Comparison of ENCODE assay signal across 11 cellular contexts in the genomic region with DNA sequence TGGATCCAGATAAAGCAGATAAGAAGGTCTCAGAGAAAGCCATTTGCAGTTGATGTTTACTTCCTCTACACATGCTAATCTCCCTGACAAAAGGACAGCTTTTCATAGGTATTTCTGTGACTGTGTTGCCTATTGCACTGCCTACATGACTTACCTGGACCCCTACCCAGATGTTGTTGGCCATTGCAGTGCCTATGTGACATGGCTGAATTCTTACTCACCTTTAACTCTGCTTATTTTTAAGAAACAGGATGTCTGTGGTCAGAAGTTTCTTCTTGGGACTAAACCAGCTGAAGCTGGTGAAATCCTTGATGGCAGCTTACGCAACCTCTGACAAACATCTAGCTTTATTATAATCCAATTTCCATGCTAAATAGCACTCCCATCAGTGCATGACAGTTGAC. TPM values are rescaled to one million over a fixed set of nuclear protein-coding genes. Genes with fewer than 3 reads are reported as not detected.
DNase-seq lines count a peak whose midpoint lies in the region; ATAC-seq and TF ChIP-seq lines count a peak whose summit lies in the region.
"Not testable (repeated sequence)": the region's sequence is repeated elsewhere in the genome, so short reads cannot be mapped to it uniquely, and the experiment has no call there.
"Had no signal": no experiment of that assay in that cellular context is flagged by ENCODE, and none has a peak within 500 bp of the region (broad histone marks: within the 10 kb centered on the region; RNA-seq: fewer than 3 reads in every experiment).

No MANE protein-coding gene starts in this region.

- H3K4me1 Mint-ChIP-seq in CD8-positive, alpha-beta T cell (ENCODE audit: low read depth): peaks cover 14% of the 10 kb centered on the region
- H3K4me1 Mint-ChIP-seq in activated CD4-positive, alpha-beta T cell treated with anti-CD3 and anti-CD28 coated beads for 36 hours: peaks cover 12% of the 10 kb centered on the region
- H3K4me1 Mint-ChIP-seq in activated T-helper 17 cell treated with anti-CD3 and anti-CD28 coated beads, Interleukin-2, amount 50 U/mL, for 72 hours; central memory CD8-positive, alpha-beta T cell; naive B cell; stimulated activated naive CD8-positive, alpha-beta T cell treated with anti-CD3 and anti-CD28 coated beads, Interleukin-15, amount 100 ng/mL, for 72 hours: not testable (repeated sequence)

- POLR2A ChIA-PET in CD8-positive, alpha-beta T cell (lab: Charles Lee); activated CD4-positive, alpha-beta T cell treated with anti-CD3 and anti-CD28 coated beads for 36 hours (lab: Charles Lee): not testable (repeated sequence)

- H3K4me3 Mint-ChIP-seq in CD8-positive, alpha-beta T cell: peak overlapping the region; percentile 53
- not testable (repeated sequence) for H3K4me3 Mint-ChIP-seq in activated CD4-positive, alpha-beta T cell treated with anti-CD3 and anti-CD28 coated beads for 36 hours; activated T-helper 17 cell treated with anti-CD3 and anti-CD28 coated beads, Interleukin-2, amount 50 U/mL, for 72 hours; central memory CD8-positive, alpha-beta T cell; naive B cell; stimulated activated naive CD8-positive, alpha-beta T cell treated with anti-CD3 and anti-CD28 coated beads, Interleukin-15, amount 100 ng/mL, for 72 hours

- CTCF ChIA-PET in CD8-positive, alpha-beta T cell (lab: Charles Lee); activated CD4-positive, alpha-beta T cell treated with anti-CD3 and anti-CD28 coated beads for 36 hours (lab: Charles Lee): not testable (repeated sequence)

- H3K36me3 Mint-ChIP-seq in CD8-positive, alpha-beta T cell; activated CD4-positive, alpha-beta T cell treated with anti-CD3 and anti-CD28 coated beads for 36 hours (ENCODE audit: low read depth); activated T-helper 17 cell treated with anti-CD3 and anti-CD28 coated beads, Interleukin-2, amount 50 U/mL, for 72 hours (ENCODE audit: low read depth); central memory CD8-positive, alpha-beta T cell (ENCODE audit: insufficient read depth); naive B cell: not testable (repeated sequence)

- peak in 1 of 7 experiments; percentile 37 for DNase-seq in CD8-positive, alpha-beta T cell
- DNase-seq in NCI-H82 (lab: John Stamatoyannopoulos, UW): peak; percentile 62
- DNase-seq in SIG-M5 treated with dmso at 0.1 percent for 504 hours (lab: John Stamatoyannopoulos, UW; ENCODE audit: unreplicated experiment): peak; percentile 56
- peak; percentile 36 for DNase-seq in activated CD4-positive, alpha-beta T cell treated with anti-CD3 and anti-CD28 coated beads for 36 hours
- not testable (repeated sequence) for DNase-seq in central memory CD8-positive, alpha-beta T cell (ENCODE audit: low spot score in 2 of 2); naive B cell
- DNase-seq in stimulated activated naive CD8-positive, alpha-beta T cell treated with anti-CD3 and anti-CD28 coated beads, Interleukin-15, amount 100 ng/mL, for 72 hours: peak in 1 of 2 donors; percentile 35

- H3K4me1 ChIP-seq in CD8-positive, alpha-beta T cell (ENCODE audit: insufficient read depth, low read length): not testable (repeated sequence)

- H3K4me3 ChIP-seq in CD8-positive, alpha-beta T cell (ENCODE audit: low read depth, low read length): not testable (repeated sequence)

- peak overlapping the region; percentile 45 for H3K27ac ChIP-seq in CD8-positive, alpha-beta T cell (ENCODE audit: low read depth, low read length)

- intact Hi-C loops in CD8-positive, alpha-beta T cell (cut with DNase I, micrococcal nuclease); activated CD4-positive, alpha-beta T cell treated with anti-CD3 and anti-CD28 coated beads for 36 hours (cut with DNase I, micrococcal nuclease): not testable (repeated sequence)

- H3K27me3 Mint-ChIP-seq in CD8-positive, alpha-beta T cell (ENCODE audit: low read depth); activated CD4-positive, alpha-beta T cell treated with anti-CD3 and anti-CD28 coated beads for 36 hours; activated T-helper 17 cell treated with anti-CD3 and anti-CD28 coated beads, Interleukin-2, amount 50 U/mL, for 72 hours; central memory CD8-positive, alpha-beta T cell; naive B cell; stimulated activated naive CD8-positive, alpha-beta T cell treated with anti-CD3 and anti-CD28 coated beads, Interleukin-15, amount 100 ng/mL, for 72 hours: not testable (repeated sequence)

- H3K27me3 ChIP-seq in CD8-positive, alpha-beta T cell (ENCODE audit: insufficient read depth, low read length): not testable (repeated sequence)

- TF ChIP-seq CTCF in CD8-positive, alpha-beta T cell (IDR thresholded peaks at IDR 0.05): not testable (repeated sequence)

- peak; percentile 73 for ATAC-seq in CD8-positive, alpha-beta T cell
- peak; percentile 85 for ATAC-seq in activated CD4-positive, alpha-beta T cell treated with anti-CD3 and anti-CD28 coated beads for 36 hours
- ATAC-seq in activated T-helper 17 cell treated with anti-CD3 and anti-CD28 coated beads, Interleukin-2, amount 50 U/mL, for 72 hours (replicated peaks): peak; percentile 94
- ATAC-seq in central memory CD8-positive, alpha-beta T cell (replicated peaks; ENCODE audit: extremely low read depth, poor library complexity, severe bottlenecking): peak; percentile 70
- ATAC-seq in naive B cell (ENCODE audit: low read depth in 2 of 2): peak; percentile 27 to 35
- peak; percentile 95 for ATAC-seq in stimulated activated naive CD8-positive, alpha-beta T cell treated with anti-CD3 and anti-CD28 coated beads, Interleukin-15, amount 100 ng/mL, for 72 hours

- H3K27ac Mint-ChIP-seq in CD8-positive, alpha-beta T cell: peak overlapping the region; percentile 86
- peak overlapping the region; percentile 63 for H3K27ac Mint-ChIP-seq in activated CD4-positive, alpha-beta T cell treated with anti-CD3 and anti-CD28 coated beads for 36 hours
- H3K27ac Mint-ChIP-seq in activated T-helper 17 cell treated with anti-CD3 and anti-CD28 coated beads, Interleukin-2, amount 50 U/mL, for 72 hours; central memory CD8-positive, alpha-beta T cell (ENCODE audit: low read depth); naive B cell: not testable (repeated sequence)
- H3K27ac Mint-ChIP-seq in stimulated activated naive CD8-positive, alpha-beta T cell treated with anti-CD3 and anti-CD28 coated beads, Interleukin-15, amount 100 ng/mL, for 72 hours: peak overlapping the region; percentile 67 to 74

- H3K36me3 ChIP-seq in CD8-positive, alpha-beta T cell (ENCODE audit: insufficient read depth, low read length): not testable (repeated sequence)

- H3K9me3 Mint-ChIP-seq in CD8-positive, alpha-beta T cell; activated CD4-positive, alpha-beta T cell treated with anti-CD3 and anti-CD28 coated beads for 36 hours (ENCODE audit: low read depth); activated T-helper 17 cell treated with anti-CD3 and anti-CD28 coated beads, Interleukin-2, amount 50 U/mL, for 72 hours; central memory CD8-positive, alpha-beta T cell; naive B cell; stimulated activated naive CD8-positive, alpha-beta T cell treated with anti-CD3 and anti-CD28 coated beads, Interleukin-15, amount 100 ng/mL, for 72 hours: not testable (repeated sequence)

- H3K9me3 ChIP-seq in CD8-positive, alpha-beta T cell (ENCODE audit: low read length): not testable (repeated sequence)

RNA-seq across cellular contexts. Expression of a gene that starts 50.7 kb away (rescaled TPM):
- not detected for total RNA-seq in CD8-positive, alpha-beta T cell
- total RNA-seq in activated CD4-positive, alpha-beta T cell treated with anti-CD3 and anti-CD28 coated beads for 36 hours: not detected
- not detected for total RNA-seq in activated T-helper 17 cell treated with anti-CD3 and anti-CD28 coated beads, Interleukin-2, amount 50 U/mL, for 72 hours
- polyA plus RNA-seq in naive B cell (ENCODE audit: low read depth in 6 of 6): not detected
- total RNA-seq: A673, Daoy, NCI-H460 had no signal

Comparison
In these comparisons a context has a peak if more than half of its experiments do, and no peak if none do; other contexts are left out.
1. ATAC-seq: peak in every context shown above with its lines; median percentile 95 in stimulated activated naive CD8-positive, alpha-beta T cell treated with anti-CD3 and anti-CD28 coated beads, Interleukin-15, amount 100 ng/mL, for 72 hours; 94 in activated T-helper 17 cell treated with anti-CD3 and anti-CD28 coated beads, Interleukin-2, amount 50 U/mL, for 72 hours; 85 in activated CD4-positive, alpha-beta T cell treated with anti-CD3 and anti-CD28 coated beads for 36 hours; 73 in CD8-positive, alpha-beta T cell; 70 in central memory CD8-positive, alpha-beta T cell; 31 in naive B cell.